8 cellular contexts compared by ENCODE assay signal in the genomic region with DNA sequence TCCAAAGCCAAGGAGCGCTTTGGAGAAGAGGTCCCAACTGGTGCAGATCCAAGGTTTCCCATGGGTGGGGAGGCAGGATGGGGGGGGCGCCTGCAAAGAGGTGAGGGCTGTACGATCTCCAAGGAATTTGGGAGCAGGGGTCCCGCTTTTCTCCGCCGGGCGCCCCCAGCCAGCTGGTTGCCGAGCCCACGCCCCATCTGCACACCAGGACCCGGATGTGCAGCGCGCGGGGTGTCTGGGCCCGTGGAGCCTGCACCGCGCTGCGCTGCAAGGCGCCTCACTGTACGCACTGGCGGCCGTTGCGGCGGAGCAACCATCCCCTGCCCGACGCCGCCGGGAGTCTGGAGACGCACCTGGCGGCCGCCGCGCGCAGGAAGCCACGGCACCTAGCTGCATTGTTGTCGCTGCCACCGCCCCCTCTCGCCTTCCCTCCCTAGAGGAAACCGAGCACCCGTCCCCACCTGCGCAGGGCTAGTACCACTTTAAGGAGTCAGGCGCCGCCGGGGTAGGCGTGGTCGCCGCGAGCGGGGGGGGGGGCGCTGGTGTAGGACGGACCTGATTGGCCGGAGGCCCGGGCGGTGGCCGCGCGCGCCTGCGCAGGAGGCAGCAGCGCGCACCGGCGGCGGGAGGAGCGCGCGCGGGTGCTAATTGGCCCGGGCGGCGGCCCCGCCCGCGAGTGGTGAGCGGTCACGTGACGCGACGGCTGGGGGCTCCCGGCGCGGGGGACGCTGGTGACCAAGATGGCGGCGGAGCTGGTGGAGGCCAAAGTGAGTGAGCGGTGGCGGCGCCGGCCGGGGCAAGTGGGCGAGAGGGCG. TPM values are rescaled to one million over a fixed set of nuclear protein-coding genes. Genes with fewer than 3 reads are reported as not detected.
DNase-seq lines count a peak whose midpoint lies in the region; ATAC-seq and TF ChIP-seq lines count a peak whose summit lies in the region.

A gene with protein sequence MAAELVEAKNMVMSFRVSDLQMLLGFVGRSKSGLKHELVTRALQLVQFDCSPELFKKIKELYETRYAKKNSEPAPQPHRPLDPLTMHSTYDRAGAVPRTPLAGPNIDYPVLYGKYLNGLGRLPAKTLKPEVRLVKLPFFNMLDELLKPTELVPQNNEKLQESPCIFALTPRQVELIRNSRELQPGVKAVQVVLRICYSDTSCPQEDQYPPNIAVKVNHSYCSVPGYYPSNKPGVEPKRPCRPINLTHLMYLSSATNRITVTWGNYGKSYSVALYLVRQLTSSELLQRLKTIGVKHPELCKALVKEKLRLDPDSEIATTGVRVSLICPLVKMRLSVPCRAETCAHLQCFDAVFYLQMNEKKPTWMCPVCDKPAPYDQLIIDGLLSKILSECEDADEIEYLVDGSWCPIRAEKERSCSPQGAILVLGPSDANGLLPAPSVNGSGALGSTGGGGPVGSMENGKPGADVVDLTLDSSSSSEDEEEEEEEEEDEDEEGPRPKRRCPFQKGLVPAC (plus strand): TSS at position 716 of the 815 bp plus-strand sequence. CDS start 25 bp downstream, at position 741.

- H3K27me3 Mint-ChIP-seq in activated naive CD4-positive, alpha-beta T cell treated with anti-CD3 and anti-CD28 coated beads for 36 hours (ENCODE audit: low read depth), result no peaks in the 10 kb centered on the region

- CTCF ChIA-PET in HEK293 (lab: Yijun Ruan, JAX), result interaction anchor here (0.6 to 2.5 kb wide), 4 partner anchors 10 to 125 kb away, joined by 3 to 12 read pairs (median 4); no protein-coding TSS in a partner anchor
- CTCF ChIA-PET in activated naive CD4-positive, alpha-beta T cell treated with anti-CD3 and anti-CD28 coated beads for 36 hours (lab: Charles Lee), result interaction anchor here (1.0 to 3.9 kb wide), 3 partner anchors 13 to 132 kb away, joined by 3 to 18 read pairs (median 12); no protein-coding TSS in a partner anchor

- POLR2A ChIA-PET in HEK293 (lab: Yijun Ruan, JAX), result interaction anchor here (0.6 to 4.9 kb wide), 12 partner anchors 10 to 154 kb away, joined by 3 to 29 read pairs (median 6); a partner anchor contains a TSS

- peak within 1 kb of the TSS; percentile 79 for H3K27ac Mint-ChIP-seq in activated naive CD4-positive, alpha-beta T cell treated with anti-CD3 and anti-CD28 coated beads for 36 hours

- no peaks in the 10 kb centered on the region for H3K9me3 ChIP-seq in HEK293 (ENCODE audit: control insufficient read depth, insufficient read depth, low read depth, low read length)
- H3K9me3 ChIP-seq in gastroesophageal sphincter, result no peaks in the 10 kb centered on the region

- H3K4me3 Mint-ChIP-seq in activated naive CD4-positive, alpha-beta T cell treated with anti-CD3 and anti-CD28 coated beads for 36 hours, result peak within 1 kb of the TSS; percentile 84

- DNase-seq in GF-D8 (lab: John Stamatoyannopoulos, UW) (peak; percentile 84), MV-4-11 (lab: John Stamatoyannopoulos, UW) (peak; percentile 95), SK-N-DZ (ENCODE audit: low spot score) (peak; percentile 88), nucleus accumbens (lab: John Stamatoyannopoulos, UW) (peak; percentile 50 to 99 (median 93)), superior temporal gyrus (ENCODE audit: extremely low spot score) (peak; percentile 94)
- peak; percentile 96 for DNase-seq in activated naive CD4-positive, alpha-beta T cell treated with anti-CD3 and anti-CD28 coated beads for 36 hours

- peak; percentile 85 for TF ChIP-seq CTCF in HEK293 (tag by site-specific recombination; IDR thresholded peaks at IDR 0.05)
- peak in 3 of 4 experiments; percentile 10 to 35 (median 20) for TF ChIP-seq CTCF in gastroesophageal sphincter (IDR thresholded peaks at IDR 0.05)

- ATAC-seq in gastroesophageal sphincter, result peak; percentile 97

- TF ChIP-seq EP300 in gastroesophageal sphincter (IDR thresholded peaks at IDR 0.05), result no peak

- H3K27ac ChIP-seq in HEK293 (ENCODE audit: extremely low read depth, low read depth, low read length) (peak within 1 kb of the TSS; percentile 92), gastroesophageal sphincter (peak within 1 kb of the TSS; percentile 78 to 97 (median 94))

- peak; percentile 38 to 42 for TF ChIP-seq POLR2A in gastroesophageal sphincter (IDR thresholded peaks at IDR 0.05)

- intact Hi-C loops in activated naive CD4-positive, alpha-beta T cell treated with anti-CD3 and anti-CD28 coated beads for 36 hours (cut with micrococcal nuclease), result loop anchor here (1.0 to 5.0 kb wide), 6 partner anchors 17 to 451 kb away; a partner anchor contains a TSS

- 0% methylated on average over 1 to 2 of the region's 91 CpGs for WGBS in gastroesophageal sphincter (ENCODE audit: low coverage in 1 of 2), 2 donors

- H3K36me3 ChIP-seq in HEK293 (ENCODE audit: control insufficient read depth in 2 of 2, insufficient read depth in 1 of 2, low read length in 2 of 2) (peaks cover 0 to 11% of the 10 kb centered on the region in 2 experiments; a peak in 2 of 3 replicates), gastroesophageal sphincter (peaks cover 0 to 6% of the 10 kb centered on the region in 2 donors)

- H3K36me3 Mint-ChIP-seq in activated naive CD4-positive, alpha-beta T cell treated with anti-CD3 and anti-CD28 coated beads for 36 hours (ENCODE audit: low read depth), result no peaks in the 10 kb centered on the region

- H3K4me3 ChIP-seq in HEK293 (ENCODE audit: low read depth, low read length) (peak within 1 kb of the TSS; percentile 89), gastroesophageal sphincter (peak within 1 kb of the TSS; percentile 84 to 100)

- peaks cover 31% of the 10 kb centered on the region for H3K4me1 Mint-ChIP-seq in activated naive CD4-positive, alpha-beta T cell treated with anti-CD3 and anti-CD28 coated beads for 36 hours (ENCODE audit: low read depth)

- no peaks in the 10 kb centered on the region for H3K9me3 Mint-ChIP-seq in activated naive CD4-positive, alpha-beta T cell treated with anti-CD3 and anti-CD28 coated beads for 36 hours

- H3K4me1 ChIP-seq in HEK293 (ENCODE audit: control insufficient read depth, insufficient read depth, low read length) (peaks cover 10% of the 10 kb centered on the region), gastroesophageal sphincter (peaks cover 0 to 54% (median 35%) of the 10 kb centered on the region in 3 donors)

- H3K27me3 ChIP-seq in gastroesophageal sphincter, result no peaks in the 10 kb centered on the region

TF ChIP-seq in HEK293, 187 proteins besides CTCF, POLR2A, EP300 and RAD21 (continues in another document):
- no peak for TF ChIP-seq ZNF626 (tag by site-specific recombination; IDR thresholded peaks at IDR 0.05)
- TF ChIP-seq ZNF514 (tag by site-specific recombination; IDR thresholded peaks at IDR 0.05), result no peak
- TF ChIP-seq, protein P1, sequence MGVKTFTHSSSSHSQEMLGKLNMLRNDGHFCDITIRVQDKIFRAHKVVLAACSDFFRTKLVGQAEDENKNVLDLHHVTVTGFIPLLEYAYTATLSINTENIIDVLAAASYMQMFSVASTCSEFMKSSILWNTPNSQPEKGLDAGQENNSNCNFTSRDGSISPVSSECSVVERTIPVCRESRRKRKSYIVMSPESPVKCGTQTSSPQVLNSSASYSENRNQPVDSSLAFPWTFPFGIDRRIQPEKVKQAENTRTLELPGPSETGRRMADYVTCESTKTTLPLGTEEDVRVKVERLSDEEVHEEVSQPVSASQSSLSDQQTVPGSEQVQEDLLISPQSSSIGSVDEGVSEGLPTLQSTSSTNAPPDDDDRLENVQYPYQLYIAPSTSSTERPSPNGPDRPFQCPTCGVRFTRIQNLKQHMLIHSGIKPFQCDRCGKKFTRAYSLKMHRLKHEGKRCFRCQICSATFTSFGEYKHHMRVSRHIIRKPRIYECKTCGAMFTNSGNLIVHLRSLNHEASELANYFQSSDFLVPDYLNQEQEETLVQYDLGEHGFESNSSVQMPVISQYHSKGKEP (tag by site-specific recombination; IDR thresholded peaks at IDR 0.05), result peak; percentile 58
- TF ChIP-seq ZNF248 (tag by site-specific recombination; IDR thresholded peaks at IDR 0.05), result no peak
- peak; percentile 43; the same call in 1 of the 2 replicates for TF ChIP-seq ZSCAN16 (tag by site-specific recombination; IDR thresholded peaks at IDR 0.05)
- peak; percentile 71 for TF ChIP-seq ZFHX2 (tag by site-specific recombination; conservative IDR thresholded peaks at IDR 0.05)
- TF ChIP-seq ZNF266 (tag by site-specific recombination; IDR thresholded peaks at IDR 0.05; ENCODE audit: low read depth), result no peak
- TF ChIP-seq KLF7 (tag by site-specific recombination; IDR thresholded peaks at IDR 0.05; ENCODE audit: borderline replicate concordance), result peak; percentile 57; the same call in 1 of the 2 replicates
- TF ChIP-seq YY1 (tag by site-specific recombination; IDR thresholded peaks at IDR 0.05), result peak; percentile 65
- TF ChIP-seq YY2 (tag by site-specific recombination; IDR thresholded peaks at IDR 0.05), result 0 out of 2 replicates have a peak, but pooled peaks have one; percentile 23
- no peak for TF ChIP-seq TCF7L2 (IDR thresholded peaks at IDR 0.05; ENCODE audit: borderline replicate concordance, low read depth, low read length)
- no peak for TF ChIP-seq ZNF16 (tag by site-specific recombination; IDR thresholded peaks at IDR 0.05; ENCODE audit: low read depth)
- TF ChIP-seq ZNF114 (tag by site-specific recombination; IDR thresholded peaks at IDR 0.05), result no peak
- TF ChIP-seq ZNF76 (tag by site-specific recombination; IDR thresholded peaks at IDR 0.05; ENCODE audit: borderline replicate concordance, low read depth), result peak; percentile 76; the same call in 1 of the 2 replicates
- no peak for TF ChIP-seq ZNF23 (tag by site-specific recombination; IDR thresholded peaks at IDR 0.05; ENCODE audit: borderline replicate concordance)
- no peak for TF ChIP-seq HOXC10 (CRISPR knock-in tag; IDR thresholded peaks at IDR 0.05)
- peak; percentile 79 for TF ChIP-seq SP7 (tag by site-specific recombination; IDR thresholded peaks at IDR 0.05)
- no peak for TF ChIP-seq ZNF473 (tag by site-specific recombination; IDR thresholded peaks at IDR 0.05)

RNA-seq across cellular contexts. Expression of the gene that starts here (rescaled TPM):
- 30.3 and 40.6 TPM in 2 replicates for polyA plus RNA-seq in SK-N-DZ (2014; cell fraction: cytosol; rRNA removed)
- polyA plus RNA-seq in SK-N-DZ (2014; cell fraction: nucleus; rRNA removed), result 24.5 and 26.1 TPM in 2 replicates
- 10 to 100 TPM; 16.1 to 20.1 TPM for total RNA-seq in activated naive CD4-positive, alpha-beta T cell treated with anti-CD3 and anti-CD28 coated beads for 36 hours
- total RNA-seq in gastroesophageal sphincter, result 10 to 100 TPM; 15.3 to 26.4 (median 16.8) TPM

Comparison
In these comparisons a context has a peak if more than half of its experiments do, and no peak if none do; other contexts are left out.
1. Peak in every context shown above with its lines: DNase-seq, ATAC-seq, H3K4me3 ChIP-seq and H3K27ac ChIP-seq.